ENCODE assay signal across 8 cellular contexts in the genomic region with DNA sequence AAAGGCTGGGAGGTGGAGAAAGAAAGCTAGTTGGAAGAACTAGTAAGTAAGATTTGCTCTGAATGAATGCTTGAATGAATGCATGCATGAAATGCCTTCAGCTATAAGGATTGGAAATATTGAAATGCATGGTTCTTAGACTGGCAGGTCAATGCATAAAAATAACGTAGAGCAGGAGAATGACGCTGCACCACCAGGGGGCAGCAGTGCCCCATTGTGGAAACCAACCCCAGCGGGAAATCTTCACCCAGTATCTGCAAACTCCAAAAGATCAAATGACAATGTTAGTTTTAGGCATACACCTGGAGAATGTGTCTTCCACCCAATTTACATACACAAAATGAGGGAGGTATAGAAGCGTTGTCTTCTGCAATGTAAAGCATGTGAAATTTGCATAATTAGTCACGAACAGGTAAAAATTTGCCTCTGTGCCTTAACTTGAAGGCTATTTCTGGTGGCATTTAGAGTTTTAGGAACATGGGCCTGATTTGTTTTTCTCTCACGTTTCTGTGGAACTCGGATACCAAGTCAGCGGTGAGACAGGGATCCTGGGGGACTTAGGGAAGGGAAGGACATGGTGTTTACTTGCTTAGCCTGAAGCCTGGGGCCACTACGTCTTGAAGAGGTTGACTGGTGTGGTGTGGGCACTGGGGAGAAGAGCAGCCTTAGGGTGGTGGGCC.
DNase-seq lines count a peak whose midpoint lies in the region; ATAC-seq lines count a peak whose summit lies in the region.

No MANE protein-coding gene starts in this region.

- DNase-seq in AG20443 (ENCODE audit: low spot score): peak; percentile 80
- DNase-seq in NCI-H526 (lab: John Stamatoyannopoulos, UW): peak; percentile 90 to 92
- peak; percentile 70 to 71 for DNase-seq in activated CD4-positive, alpha-beta T cell treated with anti-CD3 and anti-CD28 coated beads, Interleukin-2, amount 50 U/mL, for 4 hours
- DNase-seq in ecto neural progenitor cell (ENCODE audit: low spot score): peak; percentile 83
- peak; percentile 82 for DNase-seq in midbrain (lab: John Stamatoyannopoulos, UW)
- peak; percentile 63 for DNase-seq in stimulated activated CD8-positive, alpha-beta memory T cell treated with anti-CD3 and anti-CD28 coated beads, Interleukin-7, amount 100 ng/mL, for 24 hours (ENCODE audit: low read depth)

- peak; percentile 92 for ATAC-seq in GM18861 (IDR thresholded peaks at IDR 0.05; ENCODE audit: unreplicated experiment)
- peak; percentile 79 for ATAC-seq in HG03439 (IDR thresholded peaks at IDR 0.05; ENCODE audit: unreplicated experiment)

Comparison
In these comparisons a context has a peak if more than half of its experiments do, and no peak if none do; other contexts are left out.
1. Peak in every context shown above with its lines: DNase-seq and ATAC-seq.